ENCODE assay signal across 20 cellular contexts in the genomic region with DNA sequence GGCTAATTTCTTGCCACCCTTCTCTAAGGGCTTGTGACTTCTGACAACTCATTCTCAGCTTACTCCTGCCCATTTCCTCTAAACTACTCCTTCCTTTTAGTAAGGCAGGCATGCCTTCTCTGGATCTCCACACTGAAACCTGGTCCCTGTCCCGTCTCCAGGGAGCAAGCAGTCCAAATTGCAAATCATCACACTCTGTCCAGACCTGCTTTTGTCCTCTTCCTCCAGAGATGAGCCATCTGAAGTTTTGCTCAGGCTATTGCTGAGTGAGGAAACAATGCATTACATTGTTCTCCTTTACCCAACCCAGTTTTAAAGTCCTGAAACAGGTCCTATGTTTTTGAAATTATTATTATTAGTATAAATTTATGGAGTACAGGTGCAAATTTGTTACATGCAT. TPM values are rescaled to one million over a fixed set of nuclear protein-coding genes. Genes with fewer than 3 reads are reported as not detected.
DNase-seq lines count a peak whose midpoint lies in the region; ATAC-seq and TF ChIP-seq lines count a peak whose summit lies in the region.
"Had no signal": no experiment of that assay in that cellular context is flagged by ENCODE, and none has a peak within 500 bp of the region (broad histone marks: within the 10 kb centered on the region; RNA-seq: fewer than 3 reads in every experiment).

No MANE protein-coding gene starts in this region.

- H3K36me3 Mint-ChIP-seq in activated CD4-positive, alpha-beta T cell treated with anti-CD3 and anti-CD28 coated beads for 36 hours (ENCODE audit: low read depth), result peaks cover 67% of the 10 kb centered on the region
- peaks cover 21 to 47% of the 10 kb centered on the region in 2 donors for H3K36me3 Mint-ChIP-seq in activated naive CD4-positive, alpha-beta T cell treated with anti-CD3 and anti-CD28 coated beads, Interleukin-2, amount 50 U/mL, for 72 hours
- H3K36me3 Mint-ChIP-seq in natural killer cell, result peaks cover 13% of the 10 kb centered on the region
- H3K36me3 Mint-ChIP-seq: type B pancreatic cell had no signal

- H3K27ac Mint-ChIP-seq in activated CD4-positive, alpha-beta T cell treated with anti-CD3 and anti-CD28 coated beads for 36 hours, result peak overlapping the region; percentile 23
- peak overlapping the region; percentile 22 to 57 for H3K27ac Mint-ChIP-seq in activated naive CD4-positive, alpha-beta T cell treated with anti-CD3 and anti-CD28 coated beads, Interleukin-2, amount 50 U/mL, for 72 hours
- peak overlapping the region; percentile 85 to 86 for H3K27ac Mint-ChIP-seq in natural killer cell
- H3K27ac Mint-ChIP-seq: type B pancreatic cell had no signal

- peaks cover 77% of the 10 kb centered on the region for H3K4me1 Mint-ChIP-seq in activated CD4-positive, alpha-beta T cell treated with anti-CD3 and anti-CD28 coated beads for 36 hours
- peaks cover 62 to 74% of the 10 kb centered on the region in 2 donors for H3K4me1 Mint-ChIP-seq in natural killer cell

- no peaks in the 10 kb centered on the region for H3K9me2 ChIP-seq in Karpas-422 (replicated peaks; ENCODE audit: insufficient read depth, low read length)

- H3K9me3 Mint-ChIP-seq in activated CD4-positive, alpha-beta T cell treated with anti-CD3 and anti-CD28 coated beads for 36 hours (ENCODE audit: low read depth), result no peaks in the 10 kb centered on the region
- H3K9me3 Mint-ChIP-seq in activated naive CD4-positive, alpha-beta T cell treated with anti-CD3 and anti-CD28 coated beads, Interleukin-2, amount 50 U/mL, for 72 hours, result peaks cover 0 to 4% of the 10 kb centered on the region in 2 donors
- no peaks in the 10 kb centered on the region for H3K9me3 Mint-ChIP-seq in natural killer cell

- POLR2A ChIA-PET in activated CD4-positive, alpha-beta T cell treated with anti-CD3 and anti-CD28 coated beads for 36 hours (lab: Charles Lee), result no interaction called here

- peaks cover 78% of the 10 kb centered on the region for H3K79me2 ChIP-seq in Karpas-422 (ENCODE audit: low read length)

- H3K4me3 Mint-ChIP-seq in activated CD4-positive, alpha-beta T cell treated with anti-CD3 and anti-CD28 coated beads for 36 hours, result no peak overlapping the region
- H3K4me3 Mint-ChIP-seq in natural killer cell, result no peak overlapping the region
- H3K4me3 Mint-ChIP-seq: type B pancreatic cell had no signal

- DNase-seq in activated CD4-positive, alpha-beta T cell treated with anti-CD3 and anti-CD28 coated beads for 36 hours, result no peak
- no peak for DNase-seq in activated CD4-positive, alpha-beta T cell treated with anti-CD3 and anti-CD28 coated beads, Interleukin-2, amount 50 U/mL, for 1 hour
- DNase-seq in Karpas-422 (no peak), natural killer cell (no peak), substantia nigra (lab: John Stamatoyannopoulos, UW) (no peak)
- no peak for DNase-seq in activated naive CD4-positive, alpha-beta T cell treated with anti-CD3 and anti-CD28 coated beads, Interleukin-2, amount 50 U/mL, for 72 hours (ENCODE audit: low spot score in 2 of 2)
- DNase-seq in activated effector memory CD4-positive, alpha-beta T cell treated with anti-CD3 and anti-CD28 coated beads, Interleukin-2, amount 50 U/mL, for 16 hours, result no peak
- DNase-seq: colonic mucosa, EL, foreskin melanocyte, left ventricle myocardium inferior, MG63, NCI-H2029, SW 1271 had no signal

- ATAC-seq in activated CD4-positive, alpha-beta T cell treated with anti-CD3 and anti-CD28 coated beads for 36 hours, result no peak
- ATAC-seq in activated naive CD4-positive, alpha-beta T cell treated with anti-CD3 and anti-CD28 coated beads, Interleukin-2, amount 50 U/mL, for 72 hours, result no peak
- ATAC-seq in natural killer cell, result no peak
- ATAC-seq in GM18861 (IDR thresholded peaks at IDR 0.05; ENCODE audit: unreplicated experiment), result no peak

- intact Hi-C loops in activated CD4-positive, alpha-beta T cell treated with anti-CD3 and anti-CD28 coated beads for 36 hours (cut with DNase I, micrococcal nuclease), result no loop called here
- intact Hi-C loops in natural killer cell (cut with micrococcal nuclease), result loop anchor here (5.0 kb wide), 1 partner anchor 40 kb away; no protein-coding TSS in a partner anchor

- H3K9ac ChIP-seq in Karpas-422 (ENCODE audit: low read length), result no peak overlapping the region

- H3K36me3 ChIP-seq in Karpas-422 (ENCODE audit: insufficient read depth, low read length), result peaks cover 92% of the 10 kb centered on the region
- H3K36me3 ChIP-seq: ascending aorta, colonic mucosa, MG63 had no signal

- H3K27me3 Mint-ChIP-seq in activated CD4-positive, alpha-beta T cell treated with anti-CD3 and anti-CD28 coated beads for 36 hours, result no peaks in the 10 kb centered on the region
- no peaks in the 10 kb centered on the region for H3K27me3 Mint-ChIP-seq in natural killer cell (ENCODE audit: low read depth in 2 of 2)
- H3K27me3 Mint-ChIP-seq: type B pancreatic cell had no signal

- CTCF ChIA-PET in activated CD4-positive, alpha-beta T cell treated with anti-CD3 and anti-CD28 coated beads for 36 hours (lab: Charles Lee), result interaction anchor here (0.6 to 1.4 kb wide), 3 partner anchors 32 to 82 kb away, joined by 3 to 4 read pairs (median 4); no protein-coding TSS in a partner anchor

- H3K4me3 ChIP-seq in Karpas-422 (ENCODE audit: low read length), result no peak overlapping the region
- H3K4me3 ChIP-seq: A549, ascending aorta, colonic mucosa, left ventricle myocardium inferior, MG63, smooth muscle cell had no signal

- peaks cover 59% of the 10 kb centered on the region for H3K4me1 ChIP-seq in Karpas-422 (ENCODE audit: low read length)
- H3K4me1 ChIP-seq: A549, ascending aorta, colonic mucosa had no signal

- H4K20me1 ChIP-seq in Karpas-422 (ENCODE audit: insufficient read depth, low read depth, low read length), result no peaks in the 10 kb centered on the region

- TF ChIP-seq CTCF in natural killer cell (IDR thresholded peaks at IDR 0.05), result no peak

- H3K4me2 ChIP-seq in Karpas-422 (ENCODE audit: low read depth, low read length, poor library complexity, severe bottlenecking), result no peak overlapping the region
- H3K4me2 ChIP-seq: A549, smooth muscle cell had no signal

- H3K27me3 ChIP-seq in Karpas-422 (ENCODE audit: low read length), result no peaks in the 10 kb centered on the region
- H3K27me3 ChIP-seq: ascending aorta, colonic mucosa, MG63 had no signal

- H3K9me3 ChIP-seq in Karpas-422 (ENCODE audit: low read length), result no peaks in the 10 kb centered on the region
- H3K9me3 ChIP-seq: A549, ascending aorta, colonic mucosa, MG63 had no signal

- H2AFZ ChIP-seq in Karpas-422 (ENCODE audit: low read length), result no peak overlapping the region

- peak overlapping the region; percentile 8; the same call in 1 of the 2 replicates for H3K27ac ChIP-seq in Karpas-422 (ENCODE audit: low read length)
- H3K27ac ChIP-seq in substantia nigra (ENCODE audit: low read depth, low read length, poor library complexity, severe bottlenecking), result no peak overlapping the region
- H3K27ac ChIP-seq: A549, ascending aorta, colonic mucosa, left ventricle myocardium inferior had no signal

RNA-seq across cellular contexts. Expression of a gene that starts 57.3 kb away (rescaled TPM):
- total RNA-seq in activated CD4-positive, alpha-beta T cell treated with anti-CD3 and anti-CD28 coated beads for 36 hours, result 10 to 100 TPM; 57.9 to 73.2 TPM
- 172 and 213 TPM in 2 replicates for total RNA-seq in Karpas-422 (2014; rRNA removed; shearing (Covaris generic); ENCODE audit: low replicate concordance)
- 10 to 100 TPM; 37.7 to 43.0 TPM for total RNA-seq in activated naive CD4-positive, alpha-beta T cell treated with anti-CD3 and anti-CD28 coated beads, Interleukin-2, amount 50 U/mL, for 72 hours
- total RNA-seq in natural killer cell, result 100 to 1,000 TPM; 122 to 180 (median 155) TPM
- total RNA-seq: myocyte had no signal

Comparison
In these comparisons a context has a peak if more than half of its experiments do, and no peak if none do; other contexts are left out.
1. H3K27ac Mint-ChIP-seq: peak in every context shown above with its lines; median percentile 86 in natural killer cell; 40 in activated naive CD4-positive, alpha-beta T cell treated with anti-CD3 and anti-CD28 coated beads, Interleukin-2, amount 50 U/mL, for 72 hours; 23 in activated CD4-positive, alpha-beta T cell treated with anti-CD3 and anti-CD28 coated beads for 36 hours.